1 cellular context compared by ENCODE assay signal in the genomic region with DNA sequence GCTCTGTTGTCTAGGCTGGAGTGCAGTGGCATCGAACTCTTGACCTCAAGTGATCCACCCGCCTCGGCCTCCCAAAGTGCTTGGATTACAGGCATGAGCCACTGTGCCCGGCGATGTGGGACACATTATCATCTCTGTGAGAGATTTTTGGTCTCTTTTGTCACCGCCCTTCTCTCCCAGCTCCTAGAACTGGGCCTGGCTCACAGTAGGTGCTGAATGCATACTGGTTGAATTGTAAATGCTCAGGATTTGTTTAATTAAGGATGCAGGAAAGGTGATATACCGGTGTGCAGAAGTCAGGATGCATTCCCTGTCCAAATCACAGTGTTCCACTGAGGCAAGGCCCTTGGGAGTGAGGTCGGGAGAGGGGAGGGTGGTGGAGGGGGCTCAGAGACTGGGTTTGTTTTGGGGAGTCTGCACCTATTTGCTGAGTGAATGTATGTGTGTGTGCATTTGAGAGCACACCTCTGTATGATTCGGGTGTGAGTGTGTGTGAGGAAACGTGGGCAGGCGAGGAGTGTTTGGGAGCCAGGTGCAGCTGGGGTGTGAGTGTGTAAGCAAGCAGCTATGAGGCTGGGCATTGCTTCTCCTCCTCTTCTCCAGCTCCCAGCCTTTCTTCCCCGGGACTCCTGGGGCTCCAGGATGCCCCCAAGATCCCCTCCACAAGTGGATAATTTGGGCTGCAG.
TF ChIP-seq lines count a peak whose summit lies in the region.

No MANE protein-coding gene starts in this region.

TF ChIP-seq in K562, 482 proteins besides CTCF, POLR2A, EP300 and RAD21:
- TF ChIP-seq, protein P1, sequence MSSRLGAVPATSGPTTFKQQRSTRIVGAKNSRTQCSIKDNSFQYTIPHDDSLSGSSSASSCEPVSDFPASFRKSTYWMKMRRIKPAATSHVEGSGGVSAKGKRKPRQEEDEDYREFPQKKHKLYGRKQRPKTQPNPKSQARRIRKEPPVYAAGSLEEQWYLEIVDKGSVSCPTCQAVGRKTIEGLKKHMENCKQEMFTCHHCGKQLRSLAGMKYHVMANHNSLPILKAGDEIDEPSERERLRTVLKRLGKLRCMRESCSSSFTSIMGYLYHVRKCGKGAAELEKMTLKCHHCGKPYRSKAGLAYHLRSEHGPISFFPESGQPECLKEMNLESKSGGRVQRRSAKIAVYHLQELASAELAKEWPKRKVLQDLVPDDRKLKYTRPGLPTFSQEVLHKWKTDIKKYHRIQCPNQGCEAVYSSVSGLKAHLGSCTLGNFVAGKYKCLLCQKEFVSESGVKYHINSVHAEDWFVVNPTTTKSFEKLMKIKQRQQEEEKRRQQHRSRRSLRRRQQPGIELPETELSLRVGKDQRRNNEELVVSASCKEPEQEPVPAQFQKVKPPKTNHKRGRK (tag; IDR thresholded peaks at IDR 0.05) = no peak
- TF ChIP-seq, protein P2, sequence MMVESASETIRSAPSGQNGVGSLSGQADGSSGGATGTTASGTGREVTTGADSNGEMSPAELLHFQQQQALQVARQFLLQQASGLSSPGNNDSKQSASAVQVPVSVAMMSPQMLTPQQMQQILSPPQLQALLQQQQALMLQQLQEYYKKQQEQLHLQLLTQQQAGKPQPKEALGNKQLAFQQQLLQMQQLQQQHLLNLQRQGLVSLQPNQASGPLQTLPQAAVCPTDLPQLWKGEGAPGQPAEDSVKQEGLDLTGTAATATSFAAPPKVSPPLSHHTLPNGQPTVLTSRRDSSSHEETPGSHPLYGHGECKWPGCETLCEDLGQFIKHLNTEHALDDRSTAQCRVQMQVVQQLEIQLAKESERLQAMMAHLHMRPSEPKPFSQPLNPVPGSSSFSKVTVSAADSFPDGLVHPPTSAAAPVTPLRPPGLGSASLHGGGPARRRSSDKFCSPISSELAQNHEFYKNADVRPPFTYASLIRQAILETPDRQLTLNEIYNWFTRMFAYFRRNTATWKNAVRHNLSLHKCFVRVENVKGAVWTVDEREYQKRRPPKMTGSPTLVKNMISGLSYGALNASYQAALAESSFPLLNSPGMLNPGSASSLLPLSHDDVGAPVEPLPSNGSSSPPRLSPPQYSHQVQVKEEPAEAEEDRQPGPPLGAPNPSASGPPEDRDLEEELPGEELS (CRISPR knock-in tag; IDR thresholded peaks at IDR 0.05; ENCODE audit: borderline replicate concordance) = no peak
- TF ChIP-seq ZC3H4 (CRISPR knock-in tag; IDR thresholded peaks at IDR 0.05; ENCODE audit: borderline replicate concordance) (0 out of 2 replicates have a peak, but pooled peaks have one; percentile 47), ELF1 (tag; IDR thresholded peaks at IDR 0.05) (no peak), KAT7 (CRISPR knock-in tag; IDR thresholded peaks at IDR 0.05; ENCODE audit: borderline replicate concordance) (0 out of 2 replicates have a peak, but pooled peaks have one; percentile 25), PRMT5 (CRISPR knock-in tag; IDR thresholded peaks at IDR 0.05) (no peak), GABPA (tag; conservative IDR thresholded peaks at IDR 0.05; ENCODE audit: low read depth) (no peak)
TF ChIP-seq in K562: peak in this region for 2.
